ENCODE assay signal across 9 cellular contexts in the genomic region with DNA sequence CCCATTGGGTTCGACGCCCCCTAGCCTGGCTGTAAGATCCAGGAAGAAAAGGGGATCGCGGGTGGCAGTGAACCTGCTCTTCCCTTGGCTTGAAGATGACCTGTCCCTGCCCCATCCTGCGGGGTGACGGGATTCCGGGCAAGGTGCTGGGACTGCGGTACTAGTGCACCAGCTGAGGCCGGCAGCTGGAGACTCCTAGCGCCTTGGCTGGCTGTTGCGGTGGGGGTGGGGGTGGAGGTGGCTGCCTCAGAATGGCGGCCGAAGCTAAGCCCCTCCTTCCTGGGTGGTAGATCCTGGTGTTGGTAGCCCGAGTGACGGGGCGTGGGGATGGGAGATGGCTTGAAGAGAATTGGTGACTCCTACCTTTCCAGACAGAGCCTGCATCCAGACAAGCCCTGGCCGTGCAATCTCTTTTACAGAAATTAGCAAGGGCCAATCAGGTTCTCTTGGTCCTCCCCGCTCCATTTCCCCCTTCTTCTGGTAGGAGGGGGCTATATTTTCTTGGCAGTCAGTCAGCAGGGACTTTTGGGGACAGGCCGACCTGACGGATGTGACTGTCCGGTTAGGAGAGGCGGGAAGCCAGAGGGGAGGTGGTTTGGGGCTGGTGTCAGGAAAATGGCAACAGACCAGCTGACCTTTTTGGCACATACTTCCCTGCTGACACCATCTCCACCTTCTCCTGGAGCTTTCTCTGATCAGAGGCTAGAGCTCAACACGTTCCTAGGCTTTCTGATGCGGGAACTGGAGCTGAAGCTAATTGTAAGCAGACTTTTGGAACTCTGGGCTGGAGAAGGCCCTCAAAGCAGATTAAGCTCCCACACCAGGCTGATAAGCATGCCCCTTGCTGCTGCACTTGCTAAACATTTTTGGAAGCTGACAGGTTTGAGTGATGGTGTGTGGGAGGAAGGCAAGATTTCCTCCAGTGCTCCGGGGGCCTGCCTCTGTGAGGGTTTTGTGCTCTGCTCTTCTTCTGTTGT. TPM values are rescaled to one million over a fixed set of nuclear protein-coding genes. Genes with fewer than 3 reads are reported as not detected.
DNase-seq lines count a peak whose midpoint lies in the region; ATAC-seq and TF ChIP-seq lines count a peak whose summit lies in the region.
"Had no signal": no experiment of that assay in that cellular context is flagged by ENCODE, and none has a peak within 500 bp of the region (broad histone marks: within the 10 kb centered on the region; RNA-seq: fewer than 3 reads in every experiment).

No MANE protein-coding gene starts in this region.

- peaks cover 72% of the 10 kb centered on the region for H3K27me3 Mint-ChIP-seq in activated T-helper 1 cell treated with anti-CD3 and anti-CD28 coated beads, Interleukin-12 subunit alpha, Interleukin-12 subunit beta, Interleukin-2, Interleukin-4 antibody, amounts not matched to agents 30 ng/mL and 10 ng/mL and 1 ng/mL, durations not matched to agents 14 hours and 24 hours and 36 hours (ENCODE audit: insufficient read depth)

- DNase-seq in NCI-H2171 treated with DMSO at 0.1 percent for 48 hours (lab: John Stamatoyannopoulos, UW) (peak; percentile 43), NCI-H2171 (lab: John Stamatoyannopoulos, UW) (no peak), cardiac muscle cell (ENCODE audit: low read depth in 1 of 2, low spot score in 1 of 2) (peak; percentile 47 to 55), posterior vena cava (ENCODE audit: low spot score) (peak; percentile 86), HUDEP-2 (lab: John Stamatoyannopoulos, UW; ENCODE audit: unreplicated experiment in 76 of 76) (no peak), omental fat pad (ENCODE audit: low spot score) (no peak)
- DNase-seq in activated T-helper 1 cell treated with anti-CD3 and anti-CD28 coated beads, Interleukin-12 subunit alpha, Interleukin-12 subunit beta, Interleukin-2, Interleukin-4 antibody, amounts not matched to agents 30 ng/mL and 10 ng/mL and 1 ng/mL, durations not matched to agents 14 hours and 24 hours and 36 hours (ENCODE audit: low spot score) = no peak

- TF ChIP-seq CTCF in cardiac muscle cell (IDR thresholded peaks at IDR 0.05; ENCODE audit: low read depth, low read length) = no peak
- TF ChIP-seq CTCF in omental fat pad (IDR thresholded peaks at IDR 0.05) = no peak

- peak overlapping the region; percentile 75 for H3K4me3 Mint-ChIP-seq in activated T-helper 1 cell treated with anti-CD3 and anti-CD28 coated beads, Interleukin-12 subunit alpha, Interleukin-12 subunit beta, Interleukin-2, Interleukin-4 antibody, amounts not matched to agents 30 ng/mL and 10 ng/mL and 1 ng/mL, durations not matched to agents 14 hours and 24 hours and 36 hours

- ATAC-seq in omental fat pad (ENCODE audit: low FRiP score) (no peak), HG03432 (IDR thresholded peaks at IDR 0.05; ENCODE audit: unreplicated experiment) (no peak)

- H3K27ac ChIP-seq in cardiac muscle cell = no peak overlapping the region
- H3K27ac ChIP-seq: BLaER1 had no signal

- H3K9me3 ChIP-seq in cardiac muscle cell (ENCODE audit: low read depth) = no peaks in the 10 kb centered on the region
- H3K9me3 ChIP-seq: BLaER1 had no signal

- no peaks in the 10 kb centered on the region for H3K9me3 Mint-ChIP-seq in activated T-helper 1 cell treated with anti-CD3 and anti-CD28 coated beads, Interleukin-12 subunit alpha, Interleukin-12 subunit beta, Interleukin-2, Interleukin-4 antibody, amounts not matched to agents 30 ng/mL and 10 ng/mL and 1 ng/mL, durations not matched to agents 14 hours and 24 hours and 36 hours

- peaks cover 79% of the 10 kb centered on the region for H3K27me3 ChIP-seq in cardiac muscle cell

- peaks cover 16% of the 10 kb centered on the region for H3K4me1 ChIP-seq in cardiac muscle cell (ENCODE audit: low read depth)

- peaks cover 17% of the 10 kb centered on the region for H3K4me1 Mint-ChIP-seq in activated T-helper 1 cell treated with anti-CD3 and anti-CD28 coated beads, Interleukin-12 subunit alpha, Interleukin-12 subunit beta, Interleukin-2, Interleukin-4 antibody, amounts not matched to agents 30 ng/mL and 10 ng/mL and 1 ng/mL, durations not matched to agents 14 hours and 24 hours and 36 hours (ENCODE audit: low read depth)

- H3K36me3 ChIP-seq in cardiac muscle cell = no peaks in the 10 kb centered on the region
- H3K36me3 ChIP-seq: BLaER1 had no signal

- no peak overlapping the region for H3K27ac Mint-ChIP-seq in activated T-helper 1 cell treated with anti-CD3 and anti-CD28 coated beads, Interleukin-12 subunit alpha, Interleukin-12 subunit beta, Interleukin-2, Interleukin-4 antibody, amounts not matched to agents 30 ng/mL and 10 ng/mL and 1 ng/mL, durations not matched to agents 14 hours and 24 hours and 36 hours

- intact Hi-C loops in activated T-helper 1 cell treated with anti-CD3 and anti-CD28 coated beads, Interleukin-12 subunit alpha, Interleukin-12 subunit beta, Interleukin-2, Interleukin-4 antibody, amounts not matched to agents 30 ng/mL and 10 ng/mL and 1 ng/mL, durations not matched to agents 14 hours and 24 hours and 36 hours (cut with micrococcal nuclease) = loop anchor here (10.0 kb wide), 1 partner anchor 650 kb away; the partner anchor contains the start of gene HTATIP2
- intact Hi-C loops in posterior vena cava (cut with DNase I) = loop anchor here in 1 of 2 donors (5.0 kb wide), 1 partner anchor 37 kb away; no protein-coding TSS in a partner anchor

- H3K36me3 Mint-ChIP-seq in activated T-helper 1 cell treated with anti-CD3 and anti-CD28 coated beads, Interleukin-12 subunit alpha, Interleukin-12 subunit beta, Interleukin-2, Interleukin-4 antibody, amounts not matched to agents 30 ng/mL and 10 ng/mL and 1 ng/mL, durations not matched to agents 14 hours and 24 hours and 36 hours (ENCODE audit: low read depth) = no peaks in the 10 kb centered on the region

- no peak overlapping the region for H3K4me3 ChIP-seq in cardiac muscle cell

RNA-seq across cellular contexts. Expression of gene NAV2, which starts 2.0 kb away (rescaled TPM):
- 0.12 and 0.34 TPM in 2 replicates for total RNA-seq in activated T-helper 1 cell treated with anti-CD3 and anti-CD28 coated beads, Interleukin-12 subunit alpha, Interleukin-12 subunit beta, Interleukin-2, Interleukin-4 antibody, amounts not matched to agents 30 ng/mL and 10 ng/mL and 1 ng/mL, durations not matched to agents 14 hours and 24 hours and 36 hours
- total RNA-seq in cardiac muscle cell (106 and 164 TPM in 2 replicates), posterior vena cava (100 to 1,000 TPM in 1 of 2 donors, 10 to 100 TPM in 1; 69.2 to 108 TPM), omental fat pad (10 to 100 TPM in 2 of 4 donors, 1 to 10 TPM in 2; 6.3 to 41.6 (median 13.0) TPM)
- polyA plus RNA-seq in cardiac muscle cell = 113 and 120 TPM in 2 replicates

Comparison
In these comparisons a context has a peak if more than half of its experiments do, and no peak if none do; other contexts are left out.
1. DNase-seq: peak in NCI-H2171 treated with DMSO at 0.1 percent for 48 hours (single experiment), cardiac muscle cell (2 of 2) and posterior vena cava (single experiment); none in NCI-H2171 (single experiment), activated T-helper 1 cell treated with anti-CD3 and anti-CD28 coated beads, Interleukin-12 subunit alpha, Interleukin-12 subunit beta, Interleukin-2, Interleukin-4 antibody, amounts not matched to agents 30 ng/mL and 10 ng/mL and 1 ng/mL, durations not matched to agents 14 hours and 24 hours and 36 hours (single experiment), HUDEP-2 (0 of 76) and omental fat pad (single experiment).